Comparison of ENCODE assay signal across 7 cellular contexts in the genomic region with DNA sequence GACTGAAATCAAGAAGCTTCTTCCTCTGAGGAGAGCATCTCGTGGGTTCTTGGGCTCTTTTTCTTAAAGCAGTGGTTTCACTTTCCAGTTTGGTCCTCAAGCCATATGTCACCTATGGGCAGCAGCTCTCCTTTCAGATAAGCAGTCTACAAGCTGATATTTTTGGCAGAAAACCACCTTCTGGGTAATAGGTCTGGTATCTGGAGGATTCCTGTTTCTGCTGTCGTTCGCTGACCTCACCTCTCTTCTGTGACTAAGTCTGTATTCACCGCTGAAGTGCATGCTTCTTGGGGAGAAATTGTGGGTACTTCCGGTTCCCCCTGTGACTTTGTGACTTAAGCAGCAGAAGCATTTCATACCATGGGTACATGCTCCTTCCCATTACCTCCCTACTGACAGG.
DNase-seq lines count a peak whose midpoint lies in the region; ATAC-seq and FAIRE-seq lines count a peak whose summit lies in the region.

No MANE protein-coding gene starts in this region.

- no peaks in the 10 kb centered on the region for H3K9me3 ChIP-seq in HAP-1

- no peaks in the 10 kb centered on the region for H3K36me3 Mint-ChIP-seq in immature natural killer cell

- H3K27me3 ChIP-seq in HAP-1 (ENCODE audit: low read depth): no peaks in the 10 kb centered on the region

- FAIRE-seq in RCC 7860 (lab: Jason Lieb, UNC): peak; percentile 93

- H3K4me1 ChIP-seq in HAP-1: no peaks in the 10 kb centered on the region

- H3K9me3 Mint-ChIP-seq in immature natural killer cell: peaks cover 0 to 3% (median 0%) of the 10 kb centered on the region in 6 donors

- H3K4me1 Mint-ChIP-seq in immature natural killer cell: peaks cover 9 to 10% of the 10 kb centered on the region in 2 donors

- DNase-seq in RCC 7860 (ENCODE audit: low spot score) (peak; percentile 96), immature natural killer cell (no peak), superior temporal gyrus (ENCODE audit: extremely low spot score) (no peak), HAP-1 (ENCODE audit: low spot score in 2 of 2) (no peak)
- no peak for DNase-seq in central memory CD4-positive, alpha-beta T cell

- peaks cover 0 to 2% (median 0%) of the 10 kb centered on the region in 3 donors for H3K27me3 Mint-ChIP-seq in immature natural killer cell (ENCODE audit: low read depth in 3 of 3)

- H3K27ac Mint-ChIP-seq in immature natural killer cell: no peak overlapping the region

- H3K36me3 ChIP-seq in HAP-1 (replicated peaks): no peaks in the 10 kb centered on the region

- H3K4me3 ChIP-seq in HAP-1: no peak overlapping the region

- ATAC-seq in GM18867 (IDR thresholded peaks at IDR 0.05; ENCODE audit: unreplicated experiment): peak; percentile 84
- peak; percentile 85 for ATAC-seq in HG02642 (IDR thresholded peaks at IDR 0.05; ENCODE audit: poor library complexity, unreplicated experiment)

- peak overlapping the region; percentile 2 to 68 (median 68) for H3K4me3 Mint-ChIP-seq in immature natural killer cell

- in situ Hi-C loops in HAP-1 (cut with MboI; ENCODE audit: low sequenced_read_pairs): no loop called here
